8 cellular contexts compared by ENCODE assay signal in genomic region chr1:28517649-28517999, GRCh38. TPM values are rescaled to one million over a fixed set of nuclear protein-coding genes. Genes with fewer than 3 reads are reported as not detected.
DNase-seq lines count a peak whose midpoint lies in the region; ATAC-seq and TF ChIP-seq lines count a peak whose summit lies in the region.

No MANE protein-coding gene starts in this region.

- H3K9me3 Mint-ChIP-seq in natural killer cell treated with Interleukin-12 subunit alpha and Interleukin-12 subunit beta and Interleukin-15 and Interleukin-18, amount 100 ng/mL, for 72 hours = no peaks in the 10 kb centered on the region

- H3K4me3 ChIP-seq in A673 (ENCODE audit: low read depth, low read length, poor library complexity, severe bottlenecking) (peak overlapping the region; percentile 66), colonic mucosa (peak overlapping the region; percentile 59)

- peak overlapping the region; percentile 81 for H3K4me3 Mint-ChIP-seq in natural killer cell treated with Interleukin-12 subunit alpha and Interleukin-12 subunit beta and Interleukin-15 and Interleukin-18, amount 100 ng/mL, for 72 hours

- peak overlapping the region; percentile 33 to 42 for H3K9ac ChIP-seq in colonic mucosa (ENCODE audit: low read depth in 2 of 2, low read length in 2 of 2)

- H3K27me3 Mint-ChIP-seq in natural killer cell treated with Interleukin-12 subunit alpha and Interleukin-12 subunit beta and Interleukin-15 and Interleukin-18, amount 100 ng/mL, for 72 hours = no peaks in the 10 kb centered on the region

- POLR2A ChIA-PET in A673 (lab: Charles Lee; ENCODE audit: low non-redundant PET) = no interaction called here

- no peaks in the 10 kb centered on the region for H3K9me3 ChIP-seq in A673 (ENCODE audit: low read depth, low read length, poor library complexity, severe bottlenecking)
- no peaks in the 10 kb centered on the region for H3K9me3 ChIP-seq in colonic mucosa

- TF ChIP-seq CTCF in A673 (conservative IDR thresholded peaks at IDR 0.05; ENCODE audit: low read depth, low read length) (no peak), colonic mucosa (IDR thresholded peaks at IDR 0.05) (no peak)

- DNase-seq in A673 (ENCODE audit: low spot score) (peak; percentile 60), NCI-H69 (lab: John Stamatoyannopoulos, UW) (peak; percentile 60), colonic mucosa (peak; percentile 32), 8988T (no peak), H4 (ENCODE audit: low spot score) (no peak)
- DNase-seq in natural killer cell treated with Interleukin-12 subunit alpha and Interleukin-12 subunit beta and Interleukin-15 and Interleukin-18, amount 100 ng/mL, for 72 hours (ENCODE audit: low spot score) = no peak

- H3K27ac ChIP-seq in A673 (ENCODE audit: low read depth, low read length, poor library complexity, severe bottlenecking) = peak overlapping the region; percentile 96
- H3K27ac ChIP-seq in colonic mucosa = peak overlapping the region; percentile 81

- peaks cover 30% of the 10 kb centered on the region in 2 donors for H3K4me1 Mint-ChIP-seq in natural killer cell treated with Interleukin-12 subunit alpha and Interleukin-12 subunit beta and Interleukin-15 and Interleukin-18, amount 100 ng/mL, for 72 hours (ENCODE audit: low read depth in 2 of 2)

- H3K36me3 ChIP-seq in A673 (ENCODE audit: insufficient read depth, low read length, poor library complexity, severe bottlenecking) = peaks cover 15% of the 10 kb centered on the region
- no peaks in the 10 kb centered on the region for H3K36me3 ChIP-seq in colonic mucosa

- H3K4me1 ChIP-seq in A673 (ENCODE audit: insufficient read depth, low read length, poor library complexity, severe bottlenecking) = peaks cover 14% of the 10 kb centered on the region
- H3K4me1 ChIP-seq in colonic mucosa = peaks cover 7% of the 10 kb centered on the region

- intact Hi-C loops in A673 (cut with micrococcal nuclease; ENCODE audit: unreplicated experiment) = loop anchor here (1.0 to 10.0 kb wide), 4 partner anchors 65 to 273 kb away; no protein-coding TSS in a partner anchor
- intact Hi-C loops in colonic mucosa (cut with DNase I) = loop anchor here (5.0 kb wide), 2 partner anchors 85 to 360 kb away; no protein-coding TSS in a partner anchor

- peak overlapping the region; percentile 81 to 83 for H3K27ac Mint-ChIP-seq in natural killer cell treated with Interleukin-12 subunit alpha and Interleukin-12 subunit beta and Interleukin-15 and Interleukin-18, amount 100 ng/mL, for 72 hours

- BruUV-seq in A673 (replicated peaks; lab: Mats Ljungman, UMichigan) = no TSS peak

- CTCF ChIA-PET in A673 (lab: Charles Lee) = interaction anchor here (1.2 to 2.4 kb wide), 3 partner anchors 64 to 359 kb away, joined by 4 to 8 read pairs (median 7); no protein-coding TSS in a partner anchor

- ATAC-seq in GM18861 (IDR thresholded peaks at IDR 0.05; ENCODE audit: unreplicated experiment) (peak; percentile 3), HG03025 (IDR thresholded peaks at IDR 0.05; ENCODE audit: low FRiP score, unreplicated experiment) (no peak)
- ATAC-seq in natural killer cell treated with Interleukin-12 subunit alpha and Interleukin-12 subunit beta and Interleukin-15 and Interleukin-18, amount 100 ng/mL, for 72 hours = peak in 1 of 2 donors; percentile 7

- H3K27me3 ChIP-seq in A673 (replicated peaks; ENCODE audit: insufficient read depth, low read depth, low read length, poor library complexity) = no peaks in the 10 kb centered on the region
- H3K27me3 ChIP-seq in colonic mucosa = no peaks in the 10 kb centered on the region

- H3K36me3 Mint-ChIP-seq in natural killer cell treated with Interleukin-12 subunit alpha and Interleukin-12 subunit beta and Interleukin-15 and Interleukin-18, amount 100 ng/mL, for 72 hours = peaks cover 10% of the 10 kb centered on the region

RNA-seq across cellular contexts. Expression of gene RCC1, which starts 11.8 kb away (rescaled TPM):
- total RNA-seq in A673 (2021) (111 and 125 TPM in 2 replicates), colonic mucosa (100 to 1,000 TPM in 1 of 2 donors, 10 to 100 TPM in 1; 29.9 to 101 TPM)
- 100 to 1,000 TPM in 1 of 2 donors, 10 to 100 TPM in 1; 57.1 to 153 TPM for total RNA-seq in natural killer cell treated with Interleukin-12 subunit alpha and Interleukin-12 subunit beta and Interleukin-15 and Interleukin-18, amount 100 ng/mL, for 72 hours
- total RNA-seq in H4 (2014; rRNA removed; shearing (Covaris generic)) = 63.2 and 65.6 TPM in 2 replicates

RNA-seq across cellular contexts. Expression of gene TRNAU1AP, which starts 35.3 kb away (rescaled TPM):
- total RNA-seq in A673 (2021) = 33.8 and 38.8 TPM in 2 replicates
- total RNA-seq in colonic mucosa = 10 to 100 TPM; 22.1 to 28.6 TPM
- 10 to 100 TPM; 43.1 to 44.3 TPM for total RNA-seq in natural killer cell treated with Interleukin-12 subunit alpha and Interleukin-12 subunit beta and Interleukin-15 and Interleukin-18, amount 100 ng/mL, for 72 hours
- 25.6 and 25.8 TPM in 2 replicates for total RNA-seq in H4 (2014; rRNA removed; shearing (Covaris generic))

Comparison
In these comparisons a context has a peak if more than half of its experiments do, and no peak if none do; other contexts are left out.
1. DNase-seq: peak in A673 (single experiment), NCI-H69 (single experiment) and colonic mucosa (single experiment); none in natural killer cell treated with Interleukin-12 subunit alpha and Interleukin-12 subunit beta and Interleukin-15 and Interleukin-18, amount 100 ng/mL, for 72 hours (single experiment), 8988T (single experiment) and H4 (single experiment).